ENCODE assay signal across 1 cellular context in genomic region chr9:15531380-15531779, GRCh38.
A peak's percentile ranks its signal among the peaks of the same experiment; 100 is the strongest.
TF ChIP-seq lines count a peak whose summit lies in the region.

No MANE protein-coding gene starts in this region.

TF ChIP-seq in GM12878, 131 proteins besides CTCF, POLR2A, EP300 and RAD21:
- TF ChIP-seq MYC (IDR thresholded peaks at IDR 0.05; ENCODE audit: insufficient read depth, insufficient read length, insufficient replicate concordance, low read length, severe bottlenecking) (no peak), MTA2 (IDR thresholded peaks at IDR 0.05; ENCODE audit: low read depth) (no peak), CREB1 (IDR thresholded peaks at IDR 0.05; ENCODE audit: low read depth) (peak; percentile 83), EED (IDR thresholded peaks at IDR 0.05; ENCODE audit: low read depth) (0 out of 2 replicates have a peak, but pooled peaks have one; percentile 43), NFIC (IDR thresholded peaks at IDR 0.05; ENCODE audit: low read depth, low read length) (peak; percentile 36; the same call in 1 of the 2 replicates), CREM (IDR thresholded peaks at IDR 0.05; ENCODE audit: low read depth) (peak; percentile 56; the same call in 1 of the 2 replicates), RUNX3 (IDR thresholded peaks at IDR 0.05; ENCODE audit: low read length) (peak; percentile 85), REST (IDR thresholded peaks at IDR 0.05; ENCODE audit: low read depth, low read length) (no peak), CHD2 (IDR thresholded peaks at IDR 0.05; ENCODE audit: borderline replicate concordance, low read depth, low read length) (no peak)
TF ChIP-seq in GM12878: peak in this region for 5.
